20 cellular contexts compared by ENCODE assay signal in the genomic region with DNA sequence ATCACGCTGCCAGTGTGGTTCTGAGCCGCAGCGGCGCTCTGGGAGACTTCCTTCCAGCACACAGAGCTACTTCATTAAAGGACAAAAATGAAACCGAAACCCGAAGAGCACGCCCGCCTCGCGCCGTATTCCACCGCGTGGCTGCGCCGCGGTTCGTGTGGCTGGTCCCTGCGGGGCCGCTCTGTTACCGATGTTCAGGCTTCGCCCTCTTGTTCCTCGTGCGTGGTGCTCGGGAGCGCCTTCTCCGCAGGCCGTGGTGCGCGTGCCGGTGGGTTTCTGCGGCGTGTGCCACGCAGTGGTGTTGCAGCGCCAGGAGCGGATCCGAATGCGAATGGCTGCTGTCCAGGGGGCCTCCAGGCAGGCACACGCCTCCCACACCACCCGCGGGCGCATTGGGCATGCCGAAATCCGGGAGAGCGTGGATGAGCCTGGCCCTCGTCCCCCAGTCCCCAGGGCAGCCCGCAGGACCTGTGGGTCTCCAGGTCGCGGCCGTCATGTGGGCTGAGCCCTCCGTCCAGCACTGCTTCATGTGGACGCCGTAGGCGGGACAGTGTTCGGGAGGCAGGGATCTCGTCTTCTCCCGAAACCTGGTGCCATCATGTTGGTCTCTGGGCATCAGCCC.
DNase-seq lines count a peak whose midpoint lies in the region; ATAC-seq and TF ChIP-seq lines count a peak whose summit lies in the region.
"Had no signal": no experiment of that assay in that cellular context is flagged by ENCODE, and none has a peak within 500 bp of the region (broad histone marks: within the 10 kb centered on the region; RNA-seq: fewer than 3 reads in every experiment).

No MANE protein-coding gene starts in this region.

- no peak overlapping the region for H3K27ac Mint-ChIP-seq in progenitor cell of endocrine pancreas
- H3K27ac Mint-ChIP-seq in endothelial cell (ENCODE audit: unreplicated experiment) = no peak overlapping the region
- H3K27ac Mint-ChIP-seq: activated naive CD4-positive, alpha-beta T cell treated with anti-CD3 and anti-CD28 coated beads, Interleukin-2, amount 50 U/mL, for 24 hours; activated T-cell treated with anti-CD3 and anti-CD28 coated beads, Interleukin-2, amount 50 U/mL, for 72 hours; CD8-positive, alpha-beta memory T cell; effector memory CD8-positive, alpha-beta T cell had no signal

- TF ChIP-seq CTCF in BE2C (IDR thresholded peaks at IDR 0.05; ENCODE audit: low read depth, low read length) (no peak), progenitor cell of endocrine pancreas (IDR thresholded peaks at IDR 0.05; ENCODE audit: unreplicated experiment) (no peak), endothelial cell (IDR thresholded peaks at IDR 0.05; ENCODE audit: unreplicated experiment) (no peak)

- H3K36me3 Mint-ChIP-seq in progenitor cell of endocrine pancreas (ENCODE audit: insufficient read depth) (no peaks in the 10 kb centered on the region), endothelial cell (ENCODE audit: low read depth, unreplicated experiment) (peaks cover 5% of the 10 kb centered on the region)
- H3K36me3 Mint-ChIP-seq: activated naive CD4-positive, alpha-beta T cell treated with anti-CD3 and anti-CD28 coated beads, Interleukin-2, amount 50 U/mL, for 24 hours; CD8-positive, alpha-beta memory T cell had no signal

- H3K9me3 Mint-ChIP-seq in progenitor cell of endocrine pancreas (ENCODE audit: low read depth) = no peaks in the 10 kb centered on the region
- H3K9me3 Mint-ChIP-seq in endothelial cell (ENCODE audit: unreplicated experiment) = no peaks in the 10 kb centered on the region
- H3K9me3 Mint-ChIP-seq: activated naive CD4-positive, alpha-beta T cell treated with anti-CD3 and anti-CD28 coated beads, Interleukin-2, amount 50 U/mL, for 24 hours; activated T-cell treated with anti-CD3 and anti-CD28 coated beads, Interleukin-2, amount 50 U/mL, for 72 hours; CD8-positive, alpha-beta memory T cell; effector memory CD8-positive, alpha-beta T cell; neural crest cell had no signal

- peaks cover 12% of the 10 kb centered on the region for H3K4me1 ChIP-seq in BE2C
- H3K4me1 ChIP-seq: SJCRH30 had no signal

- H3K4me3 Mint-ChIP-seq in progenitor cell of endocrine pancreas (ENCODE audit: low read depth) (no peak overlapping the region), endothelial cell (ENCODE audit: unreplicated experiment) (no peak overlapping the region)
- H3K4me3 Mint-ChIP-seq: activated naive CD4-positive, alpha-beta T cell treated with anti-CD3 and anti-CD28 coated beads, Interleukin-2, amount 50 U/mL, for 24 hours; activated T-cell treated with anti-CD3 and anti-CD28 coated beads, Interleukin-2, amount 50 U/mL, for 72 hours; effector memory CD8-positive, alpha-beta T cell; neural crest cell had no signal

- H3K4me1 Mint-ChIP-seq in progenitor cell of endocrine pancreas (ENCODE audit: low read depth) (peaks cover 4% of the 10 kb centered on the region), endothelial cell (ENCODE audit: unreplicated experiment) (peaks cover 14% of the 10 kb centered on the region)
- H3K4me1 Mint-ChIP-seq: activated naive CD4-positive, alpha-beta T cell treated with anti-CD3 and anti-CD28 coated beads, Interleukin-2, amount 50 U/mL, for 24 hours; CD8-positive, alpha-beta memory T cell had no signal

- H3K9me3 ChIP-seq in BE2C = no peaks in the 10 kb centered on the region
- H3K9me3 ChIP-seq: SJCRH30 had no signal

- peaks cover 8% of the 10 kb centered on the region for H3K27me3 Mint-ChIP-seq in progenitor cell of endocrine pancreas
- peaks cover 14% of the 10 kb centered on the region for H3K27me3 Mint-ChIP-seq in endothelial cell (ENCODE audit: unreplicated experiment)
- H3K27me3 Mint-ChIP-seq: activated naive CD4-positive, alpha-beta T cell treated with anti-CD3 and anti-CD28 coated beads, Interleukin-2, amount 50 U/mL, for 24 hours; CD8-positive, alpha-beta memory T cell had no signal

- peaks cover 53% of the 10 kb centered on the region for H3K27me3 ChIP-seq in BE2C

- no peak overlapping the region for H3K4me3 ChIP-seq in BE2C (ENCODE audit: low read depth, low read length)
- H3K4me3 ChIP-seq: GM23248, SJCRH30 had no signal

- H3K36me3 ChIP-seq in BE2C = no peaks in the 10 kb centered on the region
- H3K36me3 ChIP-seq: SJCRH30 had no signal

- ATAC-seq in HG02973 (IDR thresholded peaks at IDR 0.05; ENCODE audit: unreplicated experiment) = no peak
- ATAC-seq: activated T-cell treated with anti-CD3 and anti-CD28 coated beads, Interleukin-2, amount 50 U/mL, for 72 hours; effector memory CD8-positive, alpha-beta T cell; left lobe of liver had no signal

- DNase-seq in BE2C (peak; percentile 8), GDM1 (lab: John Stamatoyannopoulos, UW) (peak; percentile 46), NCI-H526 (lab: John Stamatoyannopoulos, UW) (peak; percentile 59 to 85), progenitor cell of endocrine pancreas (ENCODE audit: low spot score, unreplicated experiment) (no peak), HPDE6-E6E7 (ENCODE audit: extremely low spot score) (no peak), endothelial cell (ENCODE audit: low spot score) (no peak)
- DNase-seq in central memory CD4-positive, alpha-beta T cell = peak; percentile 9
- DNase-seq: activated CD8-positive, alpha-beta memory T cell treated with anti-CD3 and anti-CD28 coated beads for 24 hours; activated T-cell treated with anti-CD3 and anti-CD28 coated beads, Interleukin-2, amount 50 U/mL, for 72 hours; DND-41; effector memory CD8-positive, alpha-beta T cell; GM23248; NCI-H1694; NCI-H446 treated with DMSO at 0.1 percent for 48 hours; SJCRH30 had no signal

Comparison
In these comparisons a context has a peak if more than half of its experiments do, and no peak if none do; other contexts are left out.
1. DNase-seq: peak in BE2C (single experiment), GDM1 (single experiment), NCI-H526 (2 of 2) and central memory CD4-positive, alpha-beta T cell (single experiment); none in progenitor cell of endocrine pancreas (single experiment), HPDE6-E6E7 (single experiment) and endothelial cell (single experiment).